Comparison of ENCODE assay signal across 23 cellular contexts in the genomic region with DNA sequence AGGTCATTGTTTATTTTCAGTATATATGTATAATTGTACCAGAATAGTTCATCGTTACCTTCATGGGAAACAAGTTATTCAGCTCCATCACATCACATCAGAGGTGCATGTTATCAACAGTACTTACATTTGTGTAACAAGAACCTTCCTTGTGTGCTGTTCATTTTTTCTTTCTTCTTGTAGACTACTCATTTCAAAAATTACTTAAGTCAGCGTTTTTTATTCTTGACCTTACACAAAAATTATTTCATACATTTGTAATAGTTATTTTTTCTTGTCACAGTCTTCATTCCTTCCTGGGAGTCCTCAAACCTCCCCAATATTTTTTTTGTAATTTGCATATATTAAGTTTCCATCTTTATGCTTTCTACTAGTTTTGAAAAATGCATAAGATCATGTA.
"Had no signal": no experiment of that assay in that cellular context is flagged by ENCODE, and none has a peak within 500 bp of the region (broad histone marks: within the 10 kb centered on the region; RNA-seq: fewer than 3 reads in every experiment).

No MANE protein-coding gene starts in this region.

- H3K4me3 ChIP-seq: coronary artery, dorsolateral prefrontal cortex, esophagus muscularis mucosa, gastroesophageal sphincter, heart left ventricle, hepatocyte, left lung, lower lobe of right lung, mucosa of descending colon had no signal

- FAIRE-seq: endothelial cell of umbilical vein, frontal cortex had no signal

- H3K9me3 ChIP-seq: esophagus muscularis mucosa, gastroesophageal sphincter, lower lobe of right lung had no signal

- ATAC-seq: foreskin keratinocyte; gastroesophageal sphincter; heart left ventricle; left cardiac atrium; left lung; left ventricle myocardium superior; lower lobe of right lung; mucosa of descending colon; naive thymus-derived CD8-positive, alpha-beta T cell had no signal

- H3K79me2 ChIP-seq: hepatocyte had no signal

- H3K4me1 ChIP-seq: esophagus muscularis mucosa, foreskin keratinocyte, gastroesophageal sphincter, heart left ventricle, left lung, lower lobe of right lung had no signal

- H3K36me3 ChIP-seq: esophagus muscularis mucosa, gastroesophageal sphincter, heart left ventricle, left lung, lower lobe of right lung had no signal

- H3K27me3 ChIP-seq: dorsolateral prefrontal cortex, esophagus muscularis mucosa, foreskin keratinocyte, gastroesophageal sphincter, heart left ventricle, hepatocyte, left lung had no signal

- H3K4me2 ChIP-seq: hepatocyte had no signal

- DNase-seq: dermis blood vessel endothelial cell; dorsolateral prefrontal cortex; effector CD4-positive, alpha-beta T cell; effector memory CD4-positive, alpha-beta T cell; foreskin keratinocyte; heart left ventricle; hypothalamus; immature natural killer cell; islet precursor cell; left cardiac atrium; left lung; left ventricle myocardium superior; lower lobe of right lung; mesenchymal stem cell; mucosa of descending colon; naive B cell; naive thymus-derived CD8-positive, alpha-beta T cell had no signal

- H3K27ac ChIP-seq: coronary artery, dorsolateral prefrontal cortex, esophagus muscularis mucosa, foreskin keratinocyte, gastroesophageal sphincter, heart left ventricle, hepatocyte, left lung, lower lobe of right lung had no signal

- H2AFZ ChIP-seq: hepatocyte had no signal
